ENCODE assay signal across 19 cellular contexts in genomic region chr1:207833956-207834660, GRCh38.
DNase-seq lines count a peak whose midpoint lies in the region; ATAC-seq, FAIRE-seq and TF ChIP-seq lines count a peak whose summit lies in the region.
"Had no signal": no experiment of that assay in that cellular context is flagged by ENCODE, and none has a peak within 500 bp of the region (broad histone marks: within the 10 kb centered on the region; RNA-seq: fewer than 3 reads in every experiment).

No MANE protein-coding gene starts in this region.

- H3K36me3 ChIP-seq in neutrophil, result no peaks in the 10 kb centered on the region

- H3K4me3 ChIP-seq in neutrophil (ENCODE audit: low read depth in 1 of 2, low read length in 1 of 2), result no peak overlapping the region
- H3K4me3 ChIP-seq: BLaER1 had no signal

- CTCF ChIA-PET in CD4-positive, alpha-beta T cell (lab: Charles Lee), result interaction anchor here (0.7 to 4.4 kb wide), 6 partner anchors 10 to 51 kb away, joined by 3 to 42 read pairs (median 6); no protein-coding TSS in a partner anchor

- no peaks in the 10 kb centered on the region for H3K27me3 ChIP-seq in CD4-positive, alpha-beta T cell (ENCODE audit: control insufficient read depth, insufficient read depth, low read length)
- H3K27me3 ChIP-seq in neutrophil, result no peaks in the 10 kb centered on the region
- H3K27me3 ChIP-seq: BLaER1 had no signal

- no peak for ATAC-seq in CD4-positive, alpha-beta T cell (ENCODE audit: poor library complexity)
- ATAC-seq in HG02678 (IDR thresholded peaks at IDR 0.05; ENCODE audit: unreplicated experiment) (no peak), GM19397 (IDR thresholded peaks at IDR 0.05; ENCODE audit: unreplicated experiment) (no peak)
- ATAC-seq: stimulated activated naive CD8-positive, alpha-beta T cell treated with anti-CD3 and anti-CD28 coated beads, Interleukin-15, amount 100 ng/mL, for 72 hours had no signal

- FAIRE-seq in GM12891 (lab: Jason Lieb, UNC), result peak; percentile 28
- no peak for FAIRE-seq in HTR-8/SVneo (lab: Jason Lieb, UNC)
- FAIRE-seq: H1, small intestine had no signal

- no peaks in the 10 kb centered on the region for H3K27me3 Mint-ChIP-seq in CD4-positive, alpha-beta T cell
- no peaks in the 10 kb centered on the region for H3K27me3 Mint-ChIP-seq in dendritic cell treated with granulocyte-macrophage colony-stimulating factor and Interleukin-4, amounts not matched to agents 40 ng/mL and 50 ng/mL, for 4 days
- H3K27me3 Mint-ChIP-seq: stimulated activated naive CD8-positive, alpha-beta T cell treated with anti-CD3 and anti-CD28 coated beads, Interleukin-15, amount 100 ng/mL, for 72 hours had no signal

- no peaks in the 10 kb centered on the region for H3K9me3 Mint-ChIP-seq in CD4-positive, alpha-beta T cell
- H3K9me3 Mint-ChIP-seq in dendritic cell treated with granulocyte-macrophage colony-stimulating factor and Interleukin-4, amounts not matched to agents 40 ng/mL and 50 ng/mL, for 4 days, result no peaks in the 10 kb centered on the region
- H3K9me3 Mint-ChIP-seq: endodermal cell had no signal

- DNase-seq in CD4-positive, alpha-beta T cell, result no peak
- DNase-seq in GM12891 (ENCODE audit: insufficient read length, low spot score), result no peak
- DNase-seq in NCI-H2081 (lab: John Stamatoyannopoulos, UW), result no peak
- DNase-seq in HTR-8/SVneo (ENCODE audit: insufficient read length, low spot score), result no peak
- DNase-seq: activated CD4-positive, alpha-beta T cell treated with anti-CD3 and anti-CD28 coated beads, Interleukin-2, amount 50 U/mL, for 48 hours; activated gamma-delta T cell treated with Interleukin-2 at 50 U/mL for 16 hours; endodermal cell; foreskin fibroblast; mesendoderm; NCI-H1105; small intestine; stimulated activated naive CD8-positive, alpha-beta T cell treated with anti-CD3 and anti-CD28 coated beads, Interleukin-15, amount 100 ng/mL, for 72 hours; T1000 had no signal

- H3K9me3 ChIP-seq in CD4-positive, alpha-beta T cell (ENCODE audit: control insufficient read depth, low read length), result no peaks in the 10 kb centered on the region
- H3K9me3 ChIP-seq in neutrophil, result no peaks in the 10 kb centered on the region
- H3K9me3 ChIP-seq: BLaER1 had no signal

- TF ChIP-seq POLR2A in GM12891 (IDR thresholded peaks at IDR 0.05; ENCODE audit: low read depth, low read length), result no peak

- TF ChIP-seq CTCF in CD4-positive, alpha-beta T cell (IDR thresholded peaks at IDR 0.05), result no peak
- no peak for TF ChIP-seq CTCF in neutrophil (IDR thresholded peaks at IDR 0.05)

- POLR2A ChIA-PET in CD4-positive, alpha-beta T cell (lab: Charles Lee), result interaction anchor here (1.1 to 2.5 kb wide), 4 partner anchors 8 to 40 kb away, joined by 4 to 20 read pairs (median 12); no protein-coding TSS in a partner anchor

- H3K4me1 Mint-ChIP-seq in CD4-positive, alpha-beta T cell (ENCODE audit: low read depth), result peaks cover 100% of the 10 kb centered on the region
- H3K4me1 Mint-ChIP-seq in dendritic cell treated with granulocyte-macrophage colony-stimulating factor and Interleukin-4, amounts not matched to agents 40 ng/mL and 50 ng/mL, for 4 days (ENCODE audit: low read depth), result peaks cover 86% of the 10 kb centered on the region
- H3K4me1 Mint-ChIP-seq: endodermal cell had no signal

- intact Hi-C loops in CD4-positive, alpha-beta T cell (cut with DNase I, micrococcal nuclease), result loop anchor here in 1 of 2 experiments (2.0 kb wide), 1 partner anchor 15 kb away; no protein-coding TSS in a partner anchor
- intact Hi-C loops in dendritic cell treated with granulocyte-macrophage colony-stimulating factor and Interleukin-4, amounts not matched to agents 40 ng/mL and 50 ng/mL, for 4 days (cut with micrococcal nuclease), result loop anchor here (2.0 kb wide), 1 partner anchor 15 kb away; no protein-coding TSS in a partner anchor

- H3K27ac ChIP-seq in CD4-positive, alpha-beta T cell (ENCODE audit: low read depth, low read length), result peak overlapping the region; percentile 32
- peak overlapping the region; percentile 59 for H3K27ac ChIP-seq in neutrophil
- H3K27ac ChIP-seq: BLaER1 had no signal

- H3K27ac Mint-ChIP-seq in CD4-positive, alpha-beta T cell, result peak overlapping the region; percentile 95
- H3K27ac Mint-ChIP-seq in dendritic cell treated with granulocyte-macrophage colony-stimulating factor and Interleukin-4, amounts not matched to agents 40 ng/mL and 50 ng/mL, for 4 days, result peak overlapping the region; percentile 31
- H3K27ac Mint-ChIP-seq: endodermal cell; stimulated activated naive CD8-positive, alpha-beta T cell treated with anti-CD3 and anti-CD28 coated beads, Interleukin-15, amount 100 ng/mL, for 72 hours had no signal

- peaks cover 10 to 28% of the 10 kb centered on the region in 2 experiments for H3K4me1 ChIP-seq in neutrophil (ENCODE audit: control insufficient read depth in 1 of 2, insufficient read depth in 1 of 2, low read depth in 1 of 2, low read length in 1 of 2)

- H3K36me3 Mint-ChIP-seq in CD4-positive, alpha-beta T cell (ENCODE audit: low read depth), result peaks cover 27% of the 10 kb centered on the region
- peaks cover 51% of the 10 kb centered on the region for H3K36me3 Mint-ChIP-seq in dendritic cell treated with granulocyte-macrophage colony-stimulating factor and Interleukin-4, amounts not matched to agents 40 ng/mL and 50 ng/mL, for 4 days (ENCODE audit: low read depth)

- peak overlapping the region; percentile 44 for H3K4me3 Mint-ChIP-seq in CD4-positive, alpha-beta T cell
- no peak overlapping the region for H3K4me3 Mint-ChIP-seq in dendritic cell treated with granulocyte-macrophage colony-stimulating factor and Interleukin-4, amounts not matched to agents 40 ng/mL and 50 ng/mL, for 4 days
- H3K4me3 Mint-ChIP-seq: endodermal cell; stimulated activated naive CD8-positive, alpha-beta T cell treated with anti-CD3 and anti-CD28 coated beads, Interleukin-15, amount 100 ng/mL, for 72 hours had no signal

TF ChIP-seq in GM12891, 5 proteins besides CTCF, POLR2A, EP300 and RAD21:
- TF ChIP-seq PAX5 (IDR thresholded peaks at IDR 0.05; ENCODE audit: insufficient read depth, low read length, severe bottlenecking) (no peak), TAF1 (IDR thresholded peaks at IDR 0.05; ENCODE audit: low read depth, low read length) (no peak), POLR2AphosphoS5 (IDR thresholded peaks at IDR 0.05; ENCODE audit: low read depth, low read length) (no peak), SPI1 (IDR thresholded peaks at IDR 0.05; ENCODE audit: low read depth, low read length) (no peak), POU2F2 (IDR thresholded peaks at IDR 0.05; ENCODE audit: low read depth, low read length) (no peak)
